ENCODE assay signal across 12 cellular contexts in genomic region chr14:23054000-23054811, GRCh38. TPM values are rescaled to one million over a fixed set of nuclear protein-coding genes. Genes with fewer than 3 reads are reported as not detected.
A peak's percentile ranks its signal among the peaks of the same experiment; 100 is the strongest.
DNase-seq lines count a peak whose midpoint lies in the region; ATAC-seq, FAIRE-seq and TF ChIP-seq lines count a peak whose summit lies in the region.
"Had no signal": no experiment of that assay in that cellular context is flagged by ENCODE, and none has a peak within 500 bp of the region (broad histone marks: within the 10 kb centered on the region; RNA-seq: fewer than 3 reads in every experiment).

No MANE protein-coding gene starts in this region.

- H3K27ac ChIP-seq in RWPE1 (peak overlapping the region; percentile 23), endothelial cell of umbilical vein (ENCODE audit: insufficient read depth, low read depth, low read length) (no peak overlapping the region)
- H3K27ac ChIP-seq: esophagus squamous epithelium, tibial nerve had no signal

- peaks cover 8% of the 10 kb centered on the region for H3K27me3 Mint-ChIP-seq in activated CD8-positive, alpha-beta memory T cell treated with anti-CD3 and anti-CD28 coated beads, Interleukin-2, amount 10 ng/mL, durations not matched to agents 7 days and 5 days

- BruUV-seq in endothelial cell of umbilical vein (replicated peaks; lab: Mats Ljungman, UMichigan): no TSS peak

- intact Hi-C loops in endothelial cell of umbilical vein (cut with micrococcal nuclease): loop anchor here (10.0 kb wide), 1 partner anchor 229 kb away; the partner anchor contains the start of gene MRPL52

- peaks cover 15% of the 10 kb centered on the region for H3K4me1 Mint-ChIP-seq in activated CD8-positive, alpha-beta memory T cell treated with anti-CD3 and anti-CD28 coated beads, Interleukin-2, amount 10 ng/mL, durations not matched to agents 7 days and 5 days

- no peak overlapping the region for H3K4me3 Mint-ChIP-seq in activated CD8-positive, alpha-beta memory T cell treated with anti-CD3 and anti-CD28 coated beads, Interleukin-2, amount 10 ng/mL, durations not matched to agents 7 days and 5 days

- CTCF ChIA-PET in activated CD8-positive, alpha-beta memory T cell treated with anti-CD3 and anti-CD28 coated beads, Interleukin-2, amount 10 ng/mL, durations not matched to agents 7 days and 5 days (lab: Charles Lee): interaction anchor here (0.8 to 19.1 kb wide), 12 partner anchors 14 to 131 kb away, joined by 3 to 867 read pairs (median 8); partner anchors contain the start of gene AJUBA
- CTCF ChIA-PET in RWPE1 (lab: Yijun Ruan, JAX): interaction anchor here (0.6 to 1.6 kb wide), 4 partner anchors 15 to 1837 kb away, joined by 3 to 5 read pairs (median 4); no protein-coding TSS in a partner anchor
- CTCF ChIA-PET in endothelial cell of umbilical vein (lab: Charles Lee): interaction anchor here (1.0 to 13.4 kb wide), 4 partner anchors 14 to 81 kb away, joined by 3 to 1071 read pairs (median 24); partner anchors contain the start of gene AJUBA

- H3K36me3 ChIP-seq in endothelial cell of umbilical vein (ENCODE audit: control insufficient read depth in 2 of 2, extremely low read depth in 1 of 2, insufficient read depth in 2 of 2, low read length in 2 of 2): peaks cover 4 to 20% of the 10 kb centered on the region in 2 experiments

- no peaks in the 10 kb centered on the region for H3K9me1 ChIP-seq in endothelial cell of umbilical vein (replicated peaks; ENCODE audit: control insufficient read depth, extremely low read depth, insufficient read depth, low read length)

- no peak for TF ChIP-seq POLR2A in endothelial cell of umbilical vein (IDR thresholded peaks at IDR 0.05; ENCODE audit: low read depth, low read length)

- no peak overlapping the region for H3K4me3 ChIP-seq in endothelial cell of umbilical vein (replicated peaks in 1 of 3; ENCODE audit: insufficient read depth in 1 of 3, low read depth in 1 of 3, low read length in 3 of 3)
- H3K4me3 ChIP-seq: esophagus squamous epithelium, mucosa of descending colon, tibial nerve had no signal

- H3K9me3 ChIP-seq in endothelial cell of umbilical vein (replicated peaks; ENCODE audit: control insufficient read depth, insufficient read depth, low read length): no peaks in the 10 kb centered on the region
- H3K9me3 ChIP-seq: esophagus squamous epithelium, mucosa of descending colon, tibial nerve had no signal

- POLR2A ChIA-PET in RWPE1 (lab: Yijun Ruan, JAX; ENCODE audit: low non-redundant PET): no interaction called here
- POLR2A ChIA-PET in endothelial cell of umbilical vein (lab: Charles Lee): interaction anchor here (1.3 to 1.8 kb wide), 2 partner anchors 8 to 68 kb away, joined by 4 to 5 read pairs; no protein-coding TSS in a partner anchor

- dilution Hi-C loops in endothelial cell of umbilical vein (cut with MboI; ENCODE audit: extremely low pct_ligation_motif_present, low sequenced_read_pairs): no loop called here

- H3K4me1 ChIP-seq in endothelial cell of umbilical vein (ENCODE audit: control insufficient read depth, extremely low read depth, insufficient read depth, low read length): peaks cover 12% of the 10 kb centered on the region

- peaks cover 1% of the 10 kb centered on the region for H3K36me3 Mint-ChIP-seq in activated CD8-positive, alpha-beta memory T cell treated with anti-CD3 and anti-CD28 coated beads, Interleukin-2, amount 10 ng/mL, durations not matched to agents 7 days and 5 days

- H4K20me1 ChIP-seq in endothelial cell of umbilical vein (replicated peaks; ENCODE audit: control insufficient read depth, extremely low read depth, insufficient read depth, low read length): no peaks in the 10 kb centered on the region

- H2AFZ ChIP-seq in endothelial cell of umbilical vein (ENCODE audit: low read depth, low read length): no peak overlapping the region

- ATAC-seq in activated CD8-positive, alpha-beta memory T cell treated with anti-CD3 and anti-CD28 coated beads, Interleukin-2, amount 10 ng/mL, durations not matched to agents 7 days and 5 days: no peak
- ATAC-seq in GM21528 (IDR thresholded peaks at IDR 0.05; ENCODE audit: low FRiP score, unreplicated experiment): no peak
- ATAC-seq: mucosa of descending colon had no signal

- DNase-seq in activated CD8-positive, alpha-beta memory T cell treated with anti-CD3 and anti-CD28 coated beads, Interleukin-2, amount 10 ng/mL, durations not matched to agents 7 days and 5 days: peak; percentile 54
- DNase-seq in activated CD8-positive, alpha-beta memory T cell treated with anti-CD3 and anti-CD28 coated beads for 24 hours: no peak
- DNase-seq in RWPE1 (ENCODE audit: low spot score) (no peak), endothelial cell of umbilical vein (ENCODE audit: low read depth, low spot score) (no peak), DMS79 treated with DMSO at 0.1 percent for 48 hours (lab: John Stamatoyannopoulos, UW) (no peak), KG1 (lab: John Stamatoyannopoulos, UW) (no peak)
- DNase-seq in stimulated activated CD8-positive, alpha-beta memory T cell treated with anti-CD3 and anti-CD28 coated beads, Interleukin-12 subunit alpha, Interleukin-12 subunit beta, amount 100 ng/mL, for 4 hours (ENCODE audit: low read depth): peak; percentile 13
- DNase-seq: esophagus squamous epithelium, mucosa of descending colon, NCI-H2107 had no signal

- no peak overlapping the region for H3K4me2 ChIP-seq in endothelial cell of umbilical vein (ENCODE audit: insufficient read depth, low read length)

- no peak overlapping the region for H3K9ac ChIP-seq in endothelial cell of umbilical vein (replicated peaks; ENCODE audit: extremely low read depth, insufficient read depth, low read length)

- no peaks in the 10 kb centered on the region for H3K79me2 ChIP-seq in endothelial cell of umbilical vein (ENCODE audit: control insufficient read depth, insufficient read depth, low read length)

- no peaks in the 10 kb centered on the region for H3K27me3 ChIP-seq in endothelial cell of umbilical vein (ENCODE audit: control insufficient read depth in 2 of 2, insufficient read depth in 2 of 2, low read length in 2 of 2)
- H3K27me3 ChIP-seq: esophagus squamous epithelium, tibial nerve had no signal

- no peak overlapping the region for H3K27ac Mint-ChIP-seq in activated CD8-positive, alpha-beta memory T cell treated with anti-CD3 and anti-CD28 coated beads, Interleukin-2, amount 10 ng/mL, durations not matched to agents 7 days and 5 days

- peak; percentile 46 for FAIRE-seq in endothelial cell of umbilical vein (lab: Jason Lieb, UNC)

- no peaks in the 10 kb centered on the region for H3K9me3 Mint-ChIP-seq in activated CD8-positive, alpha-beta memory T cell treated with anti-CD3 and anti-CD28 coated beads, Interleukin-2, amount 10 ng/mL, durations not matched to agents 7 days and 5 days (ENCODE audit: low read depth)

- TF ChIP-seq CTCF in RWPE1 (conservative IDR thresholded peaks at IDR 0.05; ENCODE audit: low read depth) (no peak), endothelial cell of umbilical vein (IDR thresholded peaks at IDR 0.05; ENCODE audit: extremely low read depth in 1 of 2, insufficient read depth in 1 of 2, low read depth in 1 of 2, low read length in 2 of 2) (peak; percentile 24 to 48)

RNA-seq across cellular contexts. Expression of gene CDH24, which starts 3.1 kb away (rescaled TPM):
- total RNA-seq in activated CD8-positive, alpha-beta memory T cell treated with anti-CD3 and anti-CD28 coated beads, Interleukin-2, amount 10 ng/mL, durations not matched to agents 7 days and 5 days: 1 to 10 TPM; 2.4 to 2.5 TPM
- 20.2 and 21.7 TPM in 2 replicates for total RNA-seq in endothelial cell of umbilical vein
- 52.9 and 63.1 TPM in 2 replicates for polyA plus RNA-seq in endothelial cell of umbilical vein
- 16.0 and 22.7 TPM in 2 replicates for polyA plus RNA-seq in endothelial cell of umbilical vein (2011; cell fraction: cytosol; rRNA removed)
- 173 and 192 TPM in 2 replicates for polyA plus RNA-seq in endothelial cell of umbilical vein (2011; cell fraction: nucleus; rRNA removed)
- polyA plus RNA-seq in endothelial cell of umbilical vein (2012): 11.8 and 13.2 TPM in 2 replicates
- 36.3 and 46.1 TPM in 2 replicates for polyA minus RNA-seq in endothelial cell of umbilical vein
- 4.0 TPM for polyA minus RNA-seq in endothelial cell of umbilical vein (2011; cell fraction: cytosol; rRNA and poly(A)+ RNA removed)
- polyA minus RNA-seq in endothelial cell of umbilical vein (2011; cell fraction: nucleus; rRNA and poly(A)+ RNA removed): 35.7 and 41.4 TPM in 2 replicates

RNA-seq across cellular contexts. Expression of gene PSMB11, which starts 12.2 kb away (rescaled TPM):
- not detected for total RNA-seq in activated CD8-positive, alpha-beta memory T cell treated with anti-CD3 and anti-CD28 coated beads, Interleukin-2, amount 10 ng/mL, durations not matched to agents 7 days and 5 days
- total RNA-seq in endothelial cell of umbilical vein: not detected in 2 replicates
- not detected in 2 replicates for polyA plus RNA-seq in endothelial cell of umbilical vein
- polyA plus RNA-seq in endothelial cell of umbilical vein (2011; cell fraction: cytosol; rRNA removed): not detected in 2 replicates
- not detected in 2 replicates for polyA plus RNA-seq in endothelial cell of umbilical vein (2011; cell fraction: nucleus; rRNA removed)
- not detected in 2 replicates for polyA plus RNA-seq in endothelial cell of umbilical vein (2012)
- not detected in 2 replicates for polyA minus RNA-seq in endothelial cell of umbilical vein
- polyA minus RNA-seq in endothelial cell of umbilical vein (2011; cell fraction: cytosol; rRNA and poly(A)+ RNA removed): not detected
- polyA minus RNA-seq in endothelial cell of umbilical vein (2011; cell fraction: nucleus; rRNA and poly(A)+ RNA removed): not detected in 2 replicates
- total RNA-seq: esophagus squamous epithelium, mucosa of descending colon, tibial nerve had no signal

RNA-seq across cellular contexts. Expression of gene PSMB5, which starts 19.5 kb away (rescaled TPM):
- 10 to 100 TPM; 66.7 to 95.3 TPM for total RNA-seq in activated CD8-positive, alpha-beta memory T cell treated with anti-CD3 and anti-CD28 coated beads, Interleukin-2, amount 10 ng/mL, durations not matched to agents 7 days and 5 days
- 214 and 236 TPM in 2 replicates for total RNA-seq in endothelial cell of umbilical vein
- 459 and 464 TPM in 2 replicates for polyA plus RNA-seq in endothelial cell of umbilical vein
- polyA plus RNA-seq in endothelial cell of umbilical vein (2011; cell fraction: cytosol; rRNA removed): 355 and 404 TPM in 2 replicates
- 144 and 152 TPM in 2 replicates for polyA plus RNA-seq in endothelial cell of umbilical vein (2011; cell fraction: nucleus; rRNA removed)
- polyA plus RNA-seq in endothelial cell of umbilical vein (2012): 223 and 262 TPM in 2 replicates
- polyA minus RNA-seq in endothelial cell of umbilical vein: 286 and 312 TPM in 2 replicates
- 207 TPM for polyA minus RNA-seq in endothelial cell of umbilical vein (2011; cell fraction: cytosol; rRNA and poly(A)+ RNA removed)
- 42.4 and 46.8 TPM in 2 replicates for polyA minus RNA-seq in endothelial cell of umbilical vein (2011; cell fraction: nucleus; rRNA and poly(A)+ RNA removed)

RNA-seq across cellular contexts. Expression of gene ACIN1, which starts 40.7 kb away (rescaled TPM):
- total RNA-seq in activated CD8-positive, alpha-beta memory T cell treated with anti-CD3 and anti-CD28 coated beads, Interleukin-2, amount 10 ng/mL, durations not matched to agents 7 days and 5 days: 100 to 1,000 TPM; 172 to 204 TPM
- total RNA-seq in endothelial cell of umbilical vein: 220 and 240 TPM in 2 replicates
- polyA plus RNA-seq in endothelial cell of umbilical vein: 136 and 146 TPM in 2 replicates
- polyA plus RNA-seq in endothelial cell of umbilical vein (2011; cell fraction: cytosol; rRNA removed): 91.2 and 98.2 TPM in 2 replicates
- polyA plus RNA-seq in endothelial cell of umbilical vein (2011; cell fraction: nucleus; rRNA removed): 821 and 966 TPM in 2 replicates
- 112 and 141 TPM in 2 replicates for polyA plus RNA-seq in endothelial cell of umbilical vein (2012)
- polyA minus RNA-seq in endothelial cell of umbilical vein: 185 and 201 TPM in 2 replicates
- polyA minus RNA-seq in endothelial cell of umbilical vein (2011; cell fraction: cytosol; rRNA and poly(A)+ RNA removed): 46.6 TPM
- 229 and 315 TPM in 2 replicates for polyA minus RNA-seq in endothelial cell of umbilical vein (2011; cell fraction: nucleus; rRNA and poly(A)+ RNA removed)

RNA-seq across cellular contexts. Expression of gene C14orf119, which starts 41.1 kb away (rescaled TPM):
- total RNA-seq in activated CD8-positive, alpha-beta memory T cell treated with anti-CD3 and anti-CD28 coated beads, Interleukin-2, amount 10 ng/mL, durations not matched to agents 7 days and 5 days: 10 to 100 TPM; 44.6 to 53.2 TPM
- 55.5 and 58.3 TPM in 2 replicates for total RNA-seq in endothelial cell of umbilical vein
- 60.5 and 78.7 TPM in 2 replicates for polyA plus RNA-seq in endothelial cell of umbilical vein
- polyA plus RNA-seq in endothelial cell of umbilical vein (2011; cell fraction: cytosol; rRNA removed): 62.7 and 64.0 TPM in 2 replicates
- polyA plus RNA-seq in endothelial cell of umbilical vein (2011; cell fraction: nucleus; rRNA removed): 35.3 and 36.9 TPM in 2 replicates
- 55.9 and 63.8 TPM in 2 replicates for polyA plus RNA-seq in endothelial cell of umbilical vein (2012)
- polyA minus RNA-seq in endothelial cell of umbilical vein: 83.3 and 87.7 TPM in 2 replicates
- polyA minus RNA-seq in endothelial cell of umbilical vein (2011; cell fraction: cytosol; rRNA and poly(A)+ RNA removed): 22.7 TPM
- polyA minus RNA-seq in endothelial cell of umbilical vein (2011; cell fraction: nucleus; rRNA and poly(A)+ RNA removed): 9.8 and 21.1 TPM in 2 replicates

Comparison
In these comparisons a context has a peak if more than half of its experiments do, and no peak if none do; other contexts are left out.
1. DNase-seq: peak in activated CD8-positive, alpha-beta memory T cell treated with anti-CD3 and anti-CD28 coated beads, Interleukin-2, amount 10 ng/mL, durations not matched to agents 7 days and 5 days (single experiment) and stimulated activated CD8-positive, alpha-beta memory T cell treated with anti-CD3 and anti-CD28 coated beads, Interleukin-12 subunit alpha, Interleukin-12 subunit beta, amount 100 ng/mL, for 4 hours (single experiment); none in activated CD8-positive, alpha-beta memory T cell treated with anti-CD3 and anti-CD28 coated beads for 24 hours (single experiment), RWPE1 (single experiment), endothelial cell of umbilical vein (single experiment), DMS79 treated with DMSO at 0.1 percent for 48 hours (single experiment) and KG1 (single experiment).